In genomic region chr5:166845044-166845443, GRCh38 we compare ENCODE assay signal across 14 cellular contexts.
DNase-seq lines count a peak whose midpoint lies in the region; ATAC-seq and TF ChIP-seq lines count a peak whose summit lies in the region.
"Had no signal": no experiment of that assay in that cellular context is flagged by ENCODE, and none has a peak within 500 bp of the region (broad histone marks: within the 10 kb centered on the region; RNA-seq: fewer than 3 reads in every experiment).

No MANE protein-coding gene starts in this region.

- H3K9me3 ChIP-seq in MM.1S (replicated peaks; ENCODE audit: insufficient read depth, low read length) (no peaks in the 10 kb centered on the region), neural progenitor cell (ENCODE audit: low read depth) (peaks cover 2% of the 10 kb centered on the region)
- H3K9me3 ChIP-seq: gastroesophageal sphincter, lower lobe of right lung had no signal

- H3K4me1 Mint-ChIP-seq in GM23338, result no peaks in the 10 kb centered on the region
- H3K4me1 Mint-ChIP-seq in neural progenitor cell, result peaks cover 4% of the 10 kb centered on the region

- H4K20me1 ChIP-seq in GM23338 (replicated peaks; ENCODE audit: insufficient read depth) (no peaks in the 10 kb centered on the region), MM.1S (ENCODE audit: insufficient read depth, low read length) (no peaks in the 10 kb centered on the region), neural progenitor cell (ENCODE audit: low read depth) (no peaks in the 10 kb centered on the region)

- peak; percentile 60 for DNase-seq in GM23338 (ENCODE audit: low spot score)
- peak; percentile 12 for DNase-seq in MM.1S
- peak; percentile 10 for DNase-seq in cardiac fibroblast (ENCODE audit: low read depth in 2 of 2)
- DNase-seq in neural progenitor cell (ENCODE audit: low spot score), result peak; percentile 61
- no peak for DNase-seq in cerebellar cortex (ENCODE audit: low spot score)
- no peak for DNase-seq in stimulated activated CD8-positive, alpha-beta memory T cell treated with anti-CD3 and anti-CD28 coated beads, Interleukin-4, amount 100 ng/mL, for 48 hours
- DNase-seq: activated CD4-positive, alpha-beta T cell treated with anti-CD3 and anti-CD28 coated beads for 48 hours; activated gamma-delta T cell; lower lobe of right lung; NCI-H446; stimulated activated naive CD4-positive, alpha-beta T cell treated with Interleukin-2 at 50 U/mL for 16 hours had no signal

- no peak overlapping the region for H3K27ac ChIP-seq in GM23338 (ENCODE audit: low read depth)
- no peak overlapping the region for H3K27ac ChIP-seq in MM.1S (ENCODE audit: low read length)
- no peak overlapping the region for H3K27ac ChIP-seq in neural progenitor cell
- H3K27ac ChIP-seq: gastroesophageal sphincter, lower lobe of right lung, SK-N-MC had no signal

- H3K27me3 Mint-ChIP-seq in GM23338 (ENCODE audit: insufficient read depth, low read depth, poor library complexity) (peaks cover 1% of the 10 kb centered on the region), neural progenitor cell (ENCODE audit: insufficient read depth, low read depth) (peaks cover 5% of the 10 kb centered on the region)

- H3K9me2 ChIP-seq in GM23338 (ENCODE audit: insufficient read depth) (peaks cover 8% of the 10 kb centered on the region), MM.1S (replicated peaks; ENCODE audit: insufficient read depth, low read length) (no peaks in the 10 kb centered on the region)

- H3F3A ChIP-seq in GM23338 (replicated peaks; ENCODE audit: low read depth) (no peaks in the 10 kb centered on the region), MM.1S (ENCODE audit: insufficient read depth, low read length) (no peaks in the 10 kb centered on the region), neural progenitor cell (ENCODE audit: low read depth) (no peaks in the 10 kb centered on the region)

- TF ChIP-seq CTCF in GM23338 (conservative IDR thresholded peaks at IDR 0.05; ENCODE audit: low read depth in 2 of 2) (no peak), MM.1S (IDR thresholded peaks at IDR 0.05; ENCODE audit: low read length) (no peak), cardiac fibroblast (IDR thresholded peaks at IDR 0.05; ENCODE audit: low read depth, low read length) (no peak), neural progenitor cell (IDR thresholded peaks at IDR 0.05) (no peak)

- H3K9me3 Mint-ChIP-seq in GM23338, result peaks cover 7% of the 10 kb centered on the region; the same call in 2 of the 3 replicates
- peaks cover 2% of the 10 kb centered on the region for H3K9me3 Mint-ChIP-seq in neural progenitor cell

- no peak overlapping the region for H3K27ac Mint-ChIP-seq in GM23338
- peak overlapping the region; percentile 68 for H3K27ac Mint-ChIP-seq in neural progenitor cell

- H3K4me2 ChIP-seq in GM23338 (no peak overlapping the region), MM.1S (ENCODE audit: low read depth, low read length) (no peak overlapping the region), neural progenitor cell (no peak overlapping the region)

- no peak overlapping the region for H3K4me3 Mint-ChIP-seq in GM23338
- no peak overlapping the region for H3K4me3 Mint-ChIP-seq in neural progenitor cell

- H3K4me3 ChIP-seq in GM23338 (no peak overlapping the region), MM.1S (ENCODE audit: low read length) (no peak overlapping the region), cardiac fibroblast (replicated peaks in 1 of 2; ENCODE audit: low read depth in 2 of 2, low read length in 2 of 2) (no peak overlapping the region), neural progenitor cell (no peak overlapping the region)
- H3K4me3 ChIP-seq: gastroesophageal sphincter, lower lobe of right lung, SK-N-MC had no signal

- H3K79me2 ChIP-seq in GM23338 (replicated peaks; ENCODE audit: insufficient read depth), result no peaks in the 10 kb centered on the region
- H3K79me2 ChIP-seq in MM.1S (ENCODE audit: low read length), result no peaks in the 10 kb centered on the region
- H3K79me2 ChIP-seq in neural progenitor cell (ENCODE audit: low read depth), result no peaks in the 10 kb centered on the region

- H3K9ac ChIP-seq in MM.1S (ENCODE audit: low read length), result no peak overlapping the region
- no peak overlapping the region for H3K9ac ChIP-seq in neural progenitor cell

- H3K36me3 Mint-ChIP-seq in GM23338 (ENCODE audit: low read depth), result peaks cover 6% of the 10 kb centered on the region; the same call in 1 of the 3 replicates
- H3K36me3 Mint-ChIP-seq in neural progenitor cell, result no peaks in the 10 kb centered on the region

- ATAC-seq in GM23338 (no peak), GM21576 (IDR thresholded peaks at IDR 0.05; ENCODE audit: unreplicated experiment) (no peak)
- ATAC-seq: gastroesophageal sphincter, lower lobe of right lung had no signal

- no peaks in the 10 kb centered on the region for H3K36me3 ChIP-seq in GM23338 (ENCODE audit: insufficient read depth)
- no peaks in the 10 kb centered on the region for H3K36me3 ChIP-seq in MM.1S (replicated peaks; ENCODE audit: insufficient read depth, low read length)
- H3K36me3 ChIP-seq in neural progenitor cell, result no peaks in the 10 kb centered on the region
- H3K36me3 ChIP-seq: gastroesophageal sphincter, lower lobe of right lung had no signal

- H3K27me3 ChIP-seq in GM23338 (ENCODE audit: insufficient read depth) (no peaks in the 10 kb centered on the region), MM.1S (replicated peaks; ENCODE audit: insufficient read depth, low read length) (no peaks in the 10 kb centered on the region), neural progenitor cell (no peaks in the 10 kb centered on the region)
- H3K27me3 ChIP-seq: gastroesophageal sphincter had no signal

- H2AFZ ChIP-seq in GM23338 (no peak overlapping the region), MM.1S (ENCODE audit: low read length) (no peak overlapping the region), neural progenitor cell (replicated peaks) (no peak overlapping the region)

- H3K4me1 ChIP-seq in GM23338 (ENCODE audit: insufficient read depth), result no peaks in the 10 kb centered on the region
- no peaks in the 10 kb centered on the region for H3K4me1 ChIP-seq in MM.1S (ENCODE audit: low read length)
- peaks cover 6% of the 10 kb centered on the region for H3K4me1 ChIP-seq in neural progenitor cell
- H3K4me1 ChIP-seq: gastroesophageal sphincter, lower lobe of right lung had no signal

TF ChIP-seq in GM23338, 12 proteins besides CTCF, POLR2A, EP300 and RAD21:
- no peak for TF ChIP-seq ZNF331 (CRISPR knock-in tag; IDR thresholded peaks at IDR 0.05; ENCODE audit: low read depth)
- TF ChIP-seq, protein P1, sequence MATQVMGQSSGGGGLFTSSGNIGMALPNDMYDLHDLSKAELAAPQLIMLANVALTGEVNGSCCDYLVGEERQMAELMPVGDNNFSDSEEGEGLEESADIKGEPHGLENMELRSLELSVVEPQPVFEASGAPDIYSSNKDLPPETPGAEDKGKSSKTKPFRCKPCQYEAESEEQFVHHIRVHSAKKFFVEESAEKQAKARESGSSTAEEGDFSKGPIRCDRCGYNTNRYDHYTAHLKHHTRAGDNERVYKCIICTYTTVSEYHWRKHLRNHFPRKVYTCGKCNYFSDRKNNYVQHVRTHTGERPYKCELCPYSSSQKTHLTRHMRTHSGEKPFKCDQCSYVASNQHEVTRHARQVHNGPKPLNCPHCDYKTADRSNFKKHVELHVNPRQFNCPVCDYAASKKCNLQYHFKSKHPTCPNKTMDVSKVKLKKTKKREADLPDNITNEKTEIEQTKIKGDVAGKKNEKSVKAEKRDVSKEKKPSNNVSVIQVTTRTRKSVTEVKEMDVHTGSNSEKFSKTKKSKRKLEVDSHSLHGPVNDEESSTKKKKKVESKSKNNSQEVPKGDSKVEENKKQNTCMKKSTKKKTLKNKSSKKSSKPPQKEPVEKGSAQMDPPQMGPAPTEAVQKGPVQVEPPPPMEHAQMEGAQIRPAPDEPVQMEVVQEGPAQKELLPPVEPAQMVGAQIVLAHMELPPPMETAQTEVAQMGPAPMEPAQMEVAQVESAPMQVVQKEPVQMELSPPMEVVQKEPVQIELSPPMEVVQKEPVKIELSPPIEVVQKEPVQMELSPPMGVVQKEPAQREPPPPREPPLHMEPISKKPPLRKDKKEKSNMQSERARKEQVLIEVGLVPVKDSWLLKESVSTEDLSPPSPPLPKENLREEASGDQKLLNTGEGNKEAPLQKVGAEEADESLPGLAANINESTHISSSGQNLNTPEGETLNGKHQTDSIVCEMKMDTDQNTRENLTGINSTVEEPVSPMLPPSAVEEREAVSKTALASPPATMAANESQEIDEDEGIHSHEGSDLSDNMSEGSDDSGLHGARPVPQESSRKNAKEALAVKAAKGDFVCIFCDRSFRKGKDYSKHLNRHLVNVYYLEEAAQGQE (IDR thresholded peaks at IDR 0.05; ENCODE audit: unreplicated experiment), result peak; percentile 80

Comparison
In these comparisons a context has a peak if more than half of its experiments do, and no peak if none do; other contexts are left out.
1. DNase-seq: peak in GM23338 (single experiment), MM.1S (single experiment), cardiac fibroblast (2 of 2) and neural progenitor cell (single experiment); none in cerebellar cortex (single experiment) and stimulated activated CD8-positive, alpha-beta memory T cell treated with anti-CD3 and anti-CD28 coated beads, Interleukin-4, amount 100 ng/mL, for 48 hours (single experiment).